In the genomic region with DNA sequence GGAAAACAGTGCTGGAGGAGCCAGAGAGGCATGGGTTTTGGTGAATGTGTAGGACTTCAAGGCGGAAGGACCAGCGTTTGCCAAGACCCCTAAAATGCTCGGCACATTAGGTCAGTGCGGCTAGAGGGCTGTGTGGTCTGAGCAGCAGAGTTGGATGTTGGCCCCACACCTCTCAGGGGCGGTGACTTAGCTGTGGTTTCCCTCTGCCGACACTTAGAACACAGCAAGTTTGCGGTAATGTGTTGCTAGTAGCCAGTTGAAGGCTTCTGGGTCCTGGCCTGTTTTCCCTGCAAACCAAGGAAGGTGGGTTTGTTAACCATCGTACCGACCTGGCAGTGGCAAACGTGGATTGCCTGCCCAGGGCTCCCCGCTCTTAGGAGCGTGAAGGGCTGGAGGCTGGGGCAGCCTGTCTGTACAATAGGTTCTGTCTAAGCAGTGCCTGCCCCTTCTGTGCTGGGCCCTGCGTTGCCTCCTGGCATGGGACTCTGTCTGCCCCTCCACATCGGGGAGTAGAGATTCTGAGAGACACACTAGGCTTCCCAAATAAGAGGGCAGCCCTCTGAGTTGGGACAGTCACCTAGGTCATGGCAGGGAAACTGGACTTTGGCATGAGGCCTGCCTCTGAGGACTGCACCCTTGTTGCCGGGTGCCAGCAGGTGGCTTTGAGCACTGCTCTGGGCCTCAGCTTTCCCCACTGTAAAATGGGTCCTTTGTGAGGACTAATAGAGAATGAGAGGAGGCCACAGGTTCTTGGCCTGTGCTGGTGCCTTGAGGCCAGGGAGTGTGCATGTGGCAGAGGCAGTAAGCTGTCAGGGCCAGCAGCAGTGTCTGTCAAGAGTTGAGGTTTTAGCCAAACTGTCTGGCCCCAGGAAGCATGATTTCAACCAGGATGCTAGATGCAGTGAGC, we compare ENCODE assay signal across 1 cellular context.
TF ChIP-seq lines count a peak whose summit lies in the region.

No MANE protein-coding gene starts in this region.

TF ChIP-seq in HepG2, 621 proteins besides CTCF, POLR2A, EP300 and RAD21:
- TF ChIP-seq CC2D1A (CRISPR knock-in tag; IDR thresholded peaks at IDR 0.05) = no peak
- TF ChIP-seq ZNF629 (CRISPR knock-in tag; conservative IDR thresholded peaks at IDR 0.05) = peak; percentile 91
